In the genomic region with DNA sequence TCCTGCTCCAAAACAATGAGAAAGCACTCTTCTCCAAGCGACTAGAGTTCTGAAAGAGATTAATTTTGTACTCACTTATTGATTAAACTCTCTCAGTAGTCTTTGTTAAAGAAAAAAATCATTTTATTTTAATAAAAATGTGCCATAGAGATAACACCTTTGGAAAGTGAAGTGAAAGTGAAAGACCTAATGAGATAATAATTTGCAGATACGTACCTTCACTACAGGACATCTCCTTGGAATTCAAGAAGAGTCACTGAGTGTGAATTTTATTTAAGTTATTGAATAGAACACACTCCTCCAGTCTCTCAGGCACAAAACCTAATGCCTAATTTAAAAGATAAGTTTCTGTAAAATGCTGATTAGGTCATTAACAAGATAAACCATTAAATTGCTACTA, we compare ENCODE assay signal across 1 cellular context.
TF ChIP-seq lines count a peak whose summit lies in the region.

No MANE protein-coding gene starts in this region.

TF ChIP-seq in H1, 55 proteins besides CTCF, POLR2A, EP300 and RAD21:
- TF ChIP-seq, protein P1, sequence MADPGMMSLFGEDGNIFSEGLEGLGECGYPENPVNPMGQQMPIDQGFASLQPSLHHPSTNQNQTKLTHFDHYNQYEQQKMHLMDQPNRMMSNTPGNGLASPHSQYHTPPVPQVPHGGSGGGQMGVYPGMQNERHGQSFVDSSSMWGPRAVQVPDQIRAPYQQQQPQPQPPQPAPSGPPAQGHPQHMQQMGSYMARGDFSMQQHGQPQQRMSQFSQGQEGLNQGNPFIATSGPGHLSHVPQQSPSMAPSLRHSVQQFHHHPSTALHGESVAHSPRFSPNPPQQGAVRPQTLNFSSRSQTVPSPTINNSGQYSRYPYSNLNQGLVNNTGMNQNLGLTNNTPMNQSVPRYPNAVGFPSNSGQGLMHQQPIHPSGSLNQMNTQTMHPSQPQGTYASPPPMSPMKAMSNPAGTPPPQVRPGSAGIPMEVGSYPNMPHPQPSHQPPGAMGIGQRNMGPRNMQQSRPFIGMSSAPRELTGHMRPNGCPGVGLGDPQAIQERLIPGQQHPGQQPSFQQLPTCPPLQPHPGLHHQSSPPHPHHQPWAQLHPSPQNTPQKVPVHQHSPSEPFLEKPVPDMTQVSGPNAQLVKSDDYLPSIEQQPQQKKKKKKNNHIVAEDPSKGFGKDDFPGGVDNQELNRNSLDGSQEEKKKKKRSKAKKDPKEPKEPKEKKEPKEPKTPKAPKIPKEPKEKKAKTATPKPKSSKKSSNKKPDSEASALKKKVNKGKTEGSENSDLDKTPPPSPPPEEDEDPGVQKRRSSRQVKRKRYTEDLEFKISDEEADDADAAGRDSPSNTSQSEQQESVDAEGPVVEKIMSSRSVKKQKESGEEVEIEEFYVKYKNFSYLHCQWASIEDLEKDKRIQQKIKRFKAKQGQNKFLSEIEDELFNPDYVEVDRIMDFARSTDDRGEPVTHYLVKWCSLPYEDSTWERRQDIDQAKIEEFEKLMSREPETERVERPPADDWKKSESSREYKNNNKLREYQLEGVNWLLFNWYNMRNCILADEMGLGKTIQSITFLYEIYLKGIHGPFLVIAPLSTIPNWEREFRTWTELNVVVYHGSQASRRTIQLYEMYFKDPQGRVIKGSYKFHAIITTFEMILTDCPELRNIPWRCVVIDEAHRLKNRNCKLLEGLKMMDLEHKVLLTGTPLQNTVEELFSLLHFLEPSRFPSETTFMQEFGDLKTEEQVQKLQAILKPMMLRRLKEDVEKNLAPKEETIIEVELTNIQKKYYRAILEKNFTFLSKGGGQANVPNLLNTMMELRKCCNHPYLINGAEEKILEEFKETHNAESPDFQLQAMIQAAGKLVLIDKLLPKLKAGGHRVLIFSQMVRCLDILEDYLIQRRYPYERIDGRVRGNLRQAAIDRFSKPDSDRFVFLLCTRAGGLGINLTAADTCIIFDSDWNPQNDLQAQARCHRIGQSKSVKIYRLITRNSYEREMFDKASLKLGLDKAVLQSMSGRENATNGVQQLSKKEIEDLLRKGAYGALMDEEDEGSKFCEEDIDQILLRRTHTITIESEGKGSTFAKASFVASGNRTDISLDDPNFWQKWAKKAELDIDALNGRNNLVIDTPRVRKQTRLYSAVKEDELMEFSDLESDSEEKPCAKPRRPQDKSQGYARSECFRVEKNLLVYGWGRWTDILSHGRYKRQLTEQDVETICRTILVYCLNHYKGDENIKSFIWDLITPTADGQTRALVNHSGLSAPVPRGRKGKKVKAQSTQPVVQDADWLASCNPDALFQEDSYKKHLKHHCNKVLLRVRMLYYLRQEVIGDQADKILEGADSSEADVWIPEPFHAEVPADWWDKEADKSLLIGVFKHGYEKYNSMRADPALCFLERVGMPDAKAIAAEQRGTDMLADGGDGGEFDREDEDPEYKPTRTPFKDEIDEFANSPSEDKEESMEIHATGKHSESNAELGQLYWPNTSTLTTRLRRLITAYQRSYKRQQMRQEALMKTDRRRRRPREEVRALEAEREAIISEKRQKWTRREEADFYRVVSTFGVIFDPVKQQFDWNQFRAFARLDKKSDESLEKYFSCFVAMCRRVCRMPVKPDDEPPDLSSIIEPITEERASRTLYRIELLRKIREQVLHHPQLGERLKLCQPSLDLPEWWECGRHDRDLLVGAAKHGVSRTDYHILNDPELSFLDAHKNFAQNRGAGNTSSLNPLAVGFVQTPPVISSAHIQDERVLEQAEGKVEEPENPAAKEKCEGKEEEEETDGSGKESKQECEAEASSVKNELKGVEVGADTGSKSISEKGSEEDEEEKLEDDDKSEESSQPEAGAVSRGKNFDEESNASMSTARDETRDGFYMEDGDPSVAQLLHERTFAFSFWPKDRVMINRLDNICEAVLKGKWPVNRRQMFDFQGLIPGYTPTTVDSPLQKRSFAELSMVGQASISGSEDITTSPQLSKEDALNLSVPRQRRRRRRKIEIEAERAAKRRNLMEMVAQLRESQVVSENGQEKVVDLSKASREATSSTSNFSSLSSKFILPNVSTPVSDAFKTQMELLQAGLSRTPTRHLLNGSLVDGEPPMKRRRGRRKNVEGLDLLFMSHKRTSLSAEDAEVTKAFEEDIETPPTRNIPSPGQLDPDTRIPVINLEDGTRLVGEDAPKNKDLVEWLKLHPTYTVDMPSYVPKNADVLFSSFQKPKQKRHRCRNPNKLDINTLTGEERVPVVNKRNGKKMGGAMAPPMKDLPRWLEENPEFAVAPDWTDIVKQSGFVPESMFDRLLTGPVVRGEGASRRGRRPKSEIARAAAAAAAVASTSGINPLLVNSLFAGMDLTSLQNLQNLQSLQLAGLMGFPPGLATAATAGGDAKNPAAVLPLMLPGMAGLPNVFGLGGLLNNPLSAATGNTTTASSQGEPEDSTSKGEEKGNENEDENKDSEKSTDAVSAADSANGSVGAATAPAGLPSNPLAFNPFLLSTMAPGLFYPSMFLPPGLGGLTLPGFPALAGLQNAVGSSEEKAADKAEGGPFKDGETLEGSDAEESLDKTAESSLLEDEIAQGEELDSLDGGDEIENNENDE (IDR thresholded peaks at IDR 0.05; ENCODE audit: insufficient replicate concordance, low read length), result no peak
- TF ChIP-seq, protein P2, sequence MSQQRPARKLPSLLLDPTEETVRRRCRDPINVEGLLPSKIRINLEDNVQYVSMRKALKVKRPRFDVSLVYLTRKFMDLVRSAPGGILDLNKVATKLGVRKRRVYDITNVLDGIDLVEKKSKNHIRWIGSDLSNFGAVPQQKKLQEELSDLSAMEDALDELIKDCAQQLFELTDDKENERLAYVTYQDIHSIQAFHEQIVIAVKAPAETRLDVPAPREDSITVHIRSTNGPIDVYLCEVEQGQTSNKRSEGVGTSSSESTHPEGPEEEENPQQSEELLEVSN (IDR thresholded peaks at IDR 0.05), result no peak
- TF ChIP-seq CBX8 (IDR thresholded peaks at IDR 0.05; ENCODE audit: borderline replicate concordance, low read depth, low read length), result no peak
- TF ChIP-seq, protein P3, sequence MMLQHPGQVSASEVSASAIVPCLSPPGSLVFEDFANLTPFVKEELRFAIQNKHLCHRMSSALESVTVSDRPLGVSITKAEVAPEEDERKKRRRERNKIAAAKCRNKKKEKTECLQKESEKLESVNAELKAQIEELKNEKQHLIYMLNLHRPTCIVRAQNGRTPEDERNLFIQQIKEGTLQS (IDR thresholded peaks at IDR 0.05; ENCODE audit: insufficient read depth, low read depth, low read length), result no peak
- TF ChIP-seq RBBP5 (IDR thresholded peaks at IDR 0.05; ENCODE audit: borderline replicate concordance, low read depth, low read length), result no peak
- TF ChIP-seq GABPA (IDR thresholded peaks at IDR 0.05; ENCODE audit: borderline replicate concordance, insufficient read depth, low read length), result no peak
- no peak for TF ChIP-seq POU5F1 (IDR thresholded peaks at IDR 0.05; ENCODE audit: low read depth, low read length)
- no peak for TF ChIP-seq RXRA (IDR thresholded peaks at IDR 0.05; ENCODE audit: insufficient read depth, low read depth, low read length)
- no peak for TF ChIP-seq TAF1 (IDR thresholded peaks at IDR 0.05; ENCODE audit: low read depth, low read length)
- no peak for TF ChIP-seq FOSL1 (IDR thresholded peaks at IDR 0.05; ENCODE audit: insufficient read depth, low read depth, low read length)
- TF ChIP-seq SUZ12 (IDR thresholded peaks at IDR 0.05; ENCODE audit: low read length), result no peak
- TF ChIP-seq GTF2F1 (IDR thresholded peaks at IDR 0.05; ENCODE audit: borderline replicate concordance, low read depth, low read length), result no peak
- TF ChIP-seq KDM5A (IDR thresholded peaks at IDR 0.05; ENCODE audit: low read length), result no peak
- no peak for TF ChIP-seq CEBPB (IDR thresholded peaks at IDR 0.05; ENCODE audit: low read depth, low read length)
